ENCODE assay signal across 28 cellular contexts in genomic region chr12:110906985-110907384, GRCh38. TPM values are rescaled to one million over a fixed set of nuclear protein-coding genes. Genes with fewer than 3 reads are reported as not detected.
A peak's percentile ranks its signal among the peaks of the same experiment; 100 is the strongest.
DNase-seq lines count a peak whose midpoint lies in the region; ATAC-seq and TF ChIP-seq lines count a peak whose summit lies in the region.
"Had no signal": no experiment of that assay in that cellular context is flagged by ENCODE, and none has a peak within 500 bp of the region (broad histone marks: within the 10 kb centered on the region; RNA-seq: fewer than 3 reads in every experiment).

No MANE protein-coding gene starts in this region.

- H3K4me1 ChIP-seq in DOHH2 (ENCODE audit: control insufficient read depth, low read length) (peaks cover 12% of the 10 kb centered on the region), neural progenitor cell (no peaks in the 10 kb centered on the region)
- H3K4me1 ChIP-seq: body of pancreas, pancreas had no signal

- peaks cover 2% of the 10 kb centered on the region for H3K4me1 Mint-ChIP-seq in neural progenitor cell
- H3K4me1 Mint-ChIP-seq: activated T-helper 17 cell treated with anti-CD3 and anti-CD28 coated beads, Interleukin-2, amount 50 U/mL, for 72 hours had no signal

- H3K27ac ChIP-seq in DOHH2 (ENCODE audit: low read depth, low read length), result peak overlapping the region; percentile 51; the same call in 1 of the 2 replicates
- peak overlapping the region; percentile 70 for H3K27ac ChIP-seq in RWPE1
- no peak overlapping the region for H3K27ac ChIP-seq in neural progenitor cell
- H3K27ac ChIP-seq: body of pancreas, pancreas, PC-9 had no signal

- TF ChIP-seq CTCF in DOHH2 (IDR thresholded peaks at IDR 0.05; ENCODE audit: low read depth, low read length, poor library complexity, severe bottlenecking) (no peak), RWPE1 (conservative IDR thresholded peaks at IDR 0.05; ENCODE audit: low read depth) (no peak), choroid plexus epithelial cell (conservative IDR thresholded peaks at IDR 0.05; ENCODE audit: low read depth, low read length) (no peak), neural progenitor cell (IDR thresholded peaks at IDR 0.05) (no peak)

- ATAC-seq in HG02970 (IDR thresholded peaks at IDR 0.05; ENCODE audit: low FRiP score, unreplicated experiment) (no peak), GM19397 (IDR thresholded peaks at IDR 0.05; ENCODE audit: unreplicated experiment) (no peak)
- ATAC-seq in stimulated activated naive CD8-positive, alpha-beta T cell treated with anti-CD3 and anti-CD28 coated beads, Interleukin-15, Interleukin-2, amounts not matched to agents 100 U/mL and 50 U/mL, for 24 hours, result no peak
- ATAC-seq: activated T-helper 17 cell treated with anti-CD3 and anti-CD28 coated beads, Interleukin-2, amount 50 U/mL, for 72 hours; body of pancreas; pancreas had no signal

- H3K9ac ChIP-seq in neural progenitor cell, result no peak overlapping the region

- H3K4me3 Mint-ChIP-seq in neural progenitor cell, result no peak overlapping the region
- H3K4me3 Mint-ChIP-seq: activated T-helper 17 cell treated with anti-CD3 and anti-CD28 coated beads, Interleukin-2, amount 50 U/mL, for 72 hours; naive thymus-derived CD4-positive, alpha-beta T cell had no signal

- no peaks in the 10 kb centered on the region for H3K36me3 Mint-ChIP-seq in neural progenitor cell
- H3K36me3 Mint-ChIP-seq: activated naive CD4-positive, alpha-beta T cell treated with anti-CD3 and anti-CD28 coated beads, Interleukin-2, amount 50 U/mL, for 72 hours; naive thymus-derived CD4-positive, alpha-beta T cell had no signal

- no peaks in the 10 kb centered on the region for H3K9me3 Mint-ChIP-seq in neural progenitor cell
- H3K9me3 Mint-ChIP-seq: activated naive CD4-positive, alpha-beta T cell treated with anti-CD3 and anti-CD28 coated beads, Interleukin-2, amount 50 U/mL, for 72 hours; activated T-helper 17 cell treated with anti-CD3 and anti-CD28 coated beads, Interleukin-2, amount 50 U/mL, for 72 hours had no signal

- no peak overlapping the region for H2AFZ ChIP-seq in neural progenitor cell (replicated peaks)
- H2AFZ ChIP-seq: PC-9 had no signal

- POLR2A ChIA-PET in RWPE1 (lab: Yijun Ruan, JAX; ENCODE audit: low non-redundant PET), result no interaction called here

- H3K36me3 ChIP-seq in DOHH2 (ENCODE audit: control insufficient read depth, low read length) (no peaks in the 10 kb centered on the region), neural progenitor cell (no peaks in the 10 kb centered on the region)
- H3K36me3 ChIP-seq: pancreas had no signal

- CTCF ChIA-PET in RWPE1 (lab: Yijun Ruan, JAX), result interaction anchor here (0.6 kb wide), 1 partner anchor 123 kb away, joined by 8 read pairs; no protein-coding TSS in a partner anchor

- H3K79me2 ChIP-seq in DOHH2 (ENCODE audit: control insufficient read depth, low read length), result no peaks in the 10 kb centered on the region
- H3K79me2 ChIP-seq in neural progenitor cell (ENCODE audit: low read depth), result no peaks in the 10 kb centered on the region

- H3F3A ChIP-seq in DOHH2 (ENCODE audit: control insufficient read depth, insufficient read depth) (peaks cover 5% of the 10 kb centered on the region; the same call in 1 of the 2 replicates), neural progenitor cell (ENCODE audit: low read depth) (peaks cover 5% of the 10 kb centered on the region)

- H3K9me3 ChIP-seq in DOHH2 (ENCODE audit: control insufficient read depth, insufficient read depth, low read length), result no peaks in the 10 kb centered on the region
- no peaks in the 10 kb centered on the region for H3K9me3 ChIP-seq in neural progenitor cell (ENCODE audit: low read depth)
- H3K9me3 ChIP-seq: body of pancreas, pancreas had no signal

- H3K27me3 ChIP-seq in DOHH2 (ENCODE audit: control insufficient read depth, low read length) (no peaks in the 10 kb centered on the region), neural progenitor cell (no peaks in the 10 kb centered on the region)
- H3K27me3 ChIP-seq: body of pancreas, pancreas had no signal

- H3K27me3 Mint-ChIP-seq in neural progenitor cell (ENCODE audit: insufficient read depth, low read depth), result peaks cover 5% of the 10 kb centered on the region

- no peaks in the 10 kb centered on the region for H3K9me2 ChIP-seq in DOHH2 (replicated peaks; ENCODE audit: control insufficient read depth, low read length)

- H3K4me2 ChIP-seq in DOHH2 (ENCODE audit: low read length) (peak overlapping the region; percentile 55; the same call in 1 of the 2 replicates), neural progenitor cell (no peak overlapping the region)
- H3K4me2 ChIP-seq: PC-9 had no signal

- H4K20me1 ChIP-seq in DOHH2 (ENCODE audit: control insufficient read depth, insufficient read depth, low read depth, low read length) (no peaks in the 10 kb centered on the region), neural progenitor cell (ENCODE audit: low read depth) (no peaks in the 10 kb centered on the region)

- peak overlapping the region; percentile 80 for H3K27ac Mint-ChIP-seq in neural progenitor cell
- H3K27ac Mint-ChIP-seq: activated naive CD4-positive, alpha-beta T cell treated with anti-CD3 and anti-CD28 coated beads, Interleukin-2, amount 50 U/mL, for 72 hours; activated T-helper 17 cell treated with anti-CD3 and anti-CD28 coated beads, Interleukin-2, amount 50 U/mL, for 72 hours; naive thymus-derived CD4-positive, alpha-beta T cell had no signal

- no peak for DNase-seq in RWPE1 (ENCODE audit: low spot score)
- peak; percentile 24 for DNase-seq in choroid plexus epithelial cell (ENCODE audit: low read depth)
- DNase-seq in neural progenitor cell (ENCODE audit: low spot score), result no peak
- DNase-seq in stimulated activated naive CD8-positive, alpha-beta T cell treated with anti-CD3 and anti-CD28 coated beads, Interleukin-15, Interleukin-2, amounts not matched to agents 100 U/mL and 50 U/mL, for 24 hours, result no peak
- DNase-seq in cerebellar nuclear complex (lab: John Stamatoyannopoulos, UW), result no peak
- DNase-seq: ACHN; activated CD4-positive, alpha-beta T cell treated with anti-CD3 and anti-CD28 coated beads, Interleukin-2, amount 50 U/mL, for 1 hour; activated CD8-positive, alpha-beta memory T cell treated with anti-CD3 and anti-CD28 coated beads, Interleukin-2, amount 50 U/mL, for 4 hours; body of pancreas; C1 segment of cervical spinal cord; glutamatergic neuron; Kasumi-1; mesendoderm; naive thymus-derived CD4-positive, alpha-beta T cell; NCI-H1048; NCI-H2029 treated with DMSO at 0.1 percent for 48 hours; NCI-H446; pancreas; PC-9; right cardiac atrium; substantia nigra; T-helper 2 cell had no signal

- H3K4me3 ChIP-seq in DOHH2 (ENCODE audit: low read length) (no peak overlapping the region), choroid plexus epithelial cell (ENCODE audit: low read depth, low read length) (no peak overlapping the region), neural progenitor cell (no peak overlapping the region)
- H3K4me3 ChIP-seq: body of pancreas, pancreas, PC-9 had no signal

RNA-seq across cellular contexts. Expression of gene MYL2, which starts 13.4 kb away (rescaled TPM):
- total RNA-seq in neural progenitor cell (ENCODE audit: low replicate concordance), result not detected in 2 replicates
- total RNA-seq: activated naive CD4-positive, alpha-beta T cell treated with anti-CD3 and anti-CD28 coated beads, Interleukin-2, amount 50 U/mL, for 72 hours; activated T-helper 17 cell treated with anti-CD3 and anti-CD28 coated beads, Interleukin-2, amount 50 U/mL, for 72 hours; body of pancreas; fibroblast of lung; naive thymus-derived CD4-positive, alpha-beta T cell; PC-9 had no signal
